In the genomic region with DNA sequence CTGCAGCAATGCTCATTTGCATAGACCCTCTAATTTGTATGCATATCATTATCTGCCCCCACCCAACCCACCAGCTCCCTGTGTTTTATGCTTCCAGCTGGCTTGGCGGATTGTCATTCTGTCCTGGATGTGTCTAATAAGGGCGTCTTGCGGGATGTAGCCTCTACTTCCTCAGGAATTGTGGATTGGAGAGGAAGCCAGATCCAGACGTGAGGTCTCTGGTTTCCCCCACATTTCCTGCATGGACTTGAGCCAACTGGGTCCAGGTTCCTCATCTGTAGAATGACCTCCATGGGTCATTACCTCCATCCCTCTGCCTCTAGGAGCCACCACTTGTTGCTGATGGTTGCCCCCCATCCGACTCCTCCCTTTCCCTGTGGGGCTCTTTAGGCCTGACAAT, we compare ENCODE assay signal across 21 cellular contexts. TPM values are rescaled to one million over a fixed set of nuclear protein-coding genes. Genes with fewer than 3 reads are reported as not detected.
"Had no signal": no experiment of that assay in that cellular context is flagged by ENCODE, and none has a peak within 500 bp of the region (broad histone marks: within the 10 kb centered on the region; RNA-seq: fewer than 3 reads in every experiment).

No MANE protein-coding gene starts in this region.

- H3K27me3 Mint-ChIP-seq: activated naive CD4-positive, alpha-beta T cell treated with anti-CD3 and anti-CD28 coated beads, Interleukin-2, amount 10 ng/mL, durations not matched to agents 7 days and 5 days; natural killer cell treated with Interleukin-12 subunit alpha and Interleukin-12 subunit beta and Interleukin-15 and Interleukin-18, amount 100 ng/mL, for 72 hours had no signal

- H3K27ac ChIP-seq: body of pancreas, dorsolateral prefrontal cortex, foreskin keratinocyte, parathyroid adenoma, SK-N-MC, thoracic aorta, upper lobe of left lung had no signal

- H3K36me3 Mint-ChIP-seq: mesothelial cell of epicardium; natural killer cell treated with Interleukin-12 subunit alpha and Interleukin-12 subunit beta and Interleukin-15 and Interleukin-18, amount 100 ng/mL, for 72 hours; stimulated activated memory B cell treated with anti-CD40 and anti-IgM and Interleukin-4, amounts not matched to agents 10 μg/mL and 1 μg/mL and 100 μg/mL, for 72 hours had no signal

- H3K27ac Mint-ChIP-seq: mesothelial cell of epicardium had no signal

- H3K4me3 ChIP-seq: body of pancreas, dorsolateral prefrontal cortex, lung, SK-N-MC, smooth muscle cell, thoracic aorta, upper lobe of left lung had no signal

- ATAC-seq: body of pancreas; foreskin keratinocyte; left cardiac atrium; sciatic nerve; stimulated activated memory B cell treated with anti-CD40 and anti-IgM and Interleukin-4, amounts not matched to agents 10 μg/mL and 1 μg/mL and 100 μg/mL, for 72 hours had no signal

- H3K9me3 ChIP-seq: body of pancreas, thoracic aorta, upper lobe of left lung had no signal

- DNase-seq: activated effector memory CD4-positive, alpha-beta T cell treated with Interleukin-2 at 50 U/mL for 16 hours; activated naive CD4-positive, alpha-beta T cell treated with anti-CD3 and anti-CD28 coated beads, Interleukin-2, amount 10 ng/mL, durations not matched to agents 7 days and 5 days; amygdala; body of pancreas; dorsolateral prefrontal cortex; foreskin keratinocyte; glutamatergic neuron; hippocampal formation; left cardiac atrium; upper lobe of left lung had no signal

- H3K4me3 Mint-ChIP-seq: activated naive CD4-positive, alpha-beta T cell treated with anti-CD3 and anti-CD28 coated beads, Interleukin-2, amount 10 ng/mL, durations not matched to agents 7 days and 5 days; mesothelial cell of epicardium; natural killer cell treated with Interleukin-12 subunit alpha and Interleukin-12 subunit beta and Interleukin-15 and Interleukin-18, amount 100 ng/mL, for 72 hours; stimulated activated memory B cell treated with anti-CD40 and anti-IgM and Interleukin-4, amounts not matched to agents 10 μg/mL and 1 μg/mL and 100 μg/mL, for 72 hours had no signal

- H3K9me3 Mint-ChIP-seq: mesothelial cell of epicardium; natural killer cell treated with Interleukin-12 subunit alpha and Interleukin-12 subunit beta and Interleukin-15 and Interleukin-18, amount 100 ng/mL, for 72 hours; stimulated activated memory B cell treated with anti-CD40 and anti-IgM and Interleukin-4, amounts not matched to agents 10 μg/mL and 1 μg/mL and 100 μg/mL, for 72 hours had no signal

- H3K36me3 ChIP-seq: thoracic aorta, upper lobe of left lung had no signal

- H3K4me1 ChIP-seq: foreskin keratinocyte, parathyroid adenoma had no signal

RNA-seq across cellular contexts. Expression of gene TNFSF14, which starts 7.3 kb away (rescaled TPM):
- total RNA-seq: epithelial cell of proximal tubule, fibroblast of lung, foreskin keratinocyte, smooth muscle cell had no signal
- polyA plus RNA-seq: fibroblast of lung, foreskin keratinocyte, smooth muscle cell had no signal
